Comparison of ENCODE assay signal across 8 cellular contexts in the genomic region with DNA sequence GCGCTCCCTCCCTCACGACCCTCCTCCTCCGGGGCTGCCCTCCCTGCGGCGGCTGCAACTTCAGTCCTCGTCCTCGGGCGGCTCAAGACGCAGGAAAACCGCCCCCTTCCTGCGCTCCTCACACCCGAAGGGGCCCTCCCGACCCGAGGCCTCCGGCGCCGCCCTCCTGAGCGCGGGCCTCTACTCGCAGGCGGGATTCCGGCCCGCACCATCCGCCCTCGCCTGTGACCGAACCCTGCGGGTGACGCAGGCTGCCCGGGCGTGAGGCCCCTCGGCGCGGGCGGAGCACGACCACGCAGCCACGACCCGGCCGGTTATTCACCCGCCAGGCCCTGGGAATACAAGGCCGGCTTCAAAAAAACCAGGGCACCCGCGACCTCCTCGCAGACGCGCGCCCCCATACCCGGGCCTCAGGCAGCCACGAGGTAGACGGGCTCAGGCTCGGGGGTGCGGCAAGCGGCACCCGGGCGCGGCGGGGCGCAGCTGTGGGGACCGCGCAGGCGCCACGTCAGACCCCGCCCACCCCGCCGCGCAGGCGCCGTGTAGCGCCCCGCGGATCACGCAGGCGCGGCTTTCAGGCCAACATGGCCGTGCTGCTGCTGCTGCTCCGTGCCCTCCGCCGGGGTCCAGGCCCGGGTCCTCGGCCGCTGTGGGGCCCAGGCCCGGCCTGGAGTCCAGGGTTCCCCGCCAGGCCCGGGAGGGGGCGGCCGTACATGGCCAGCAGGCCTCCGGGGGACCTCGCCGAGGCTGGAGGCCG. TPM values are rescaled to one million over a fixed set of nuclear protein-coding genes. Genes with fewer than 3 reads are reported as not detected.
DNase-seq lines count a peak whose midpoint lies in the region; ATAC-seq and TF ChIP-seq lines count a peak whose summit lies in the region.

A gene (plus strand): TSS at position 570 of the 757 bp plus-strand sequence. CDS start 15 bp downstream, at position 585.

- DNase-seq in AG09319 (ENCODE audit: extremely low read depth, low read depth) (peak; percentile 66), NCI-H510A (lab: John Stamatoyannopoulos, UW) (peak; percentile 29), cerebellum (ENCODE audit: low spot score) (peak; percentile 94), kidney glomerular epithelial cell (lab: John Stamatoyannopoulos, UW) (peak; percentile 48)
- DNase-seq in activated CD4-positive, alpha-beta T cell treated with anti-CD3 and anti-CD28 coated beads for 1 hour: peak; percentile 87
- DNase-seq in stimulated activated CD4-positive, alpha-beta T cell treated with anti-CD3 and anti-CD28 coated beads, Interleukin-15, amount 100 ng/mL, for 48 hours (ENCODE audit: low read depth in 2 of 2): peak; percentile 75 to 88

- peak; percentile 67 for ATAC-seq in GM18909 (IDR thresholded peaks at IDR 0.05; ENCODE audit: poor library complexity, unreplicated experiment)
- peak; percentile 62 for ATAC-seq in HG03139 (IDR thresholded peaks at IDR 0.05; ENCODE audit: unreplicated experiment)

- TF ChIP-seq CTCF in AG09319 (IDR thresholded peaks at IDR 0.05; ENCODE audit: low read depth, low read length): no peak

RNA-seq across cellular contexts. Expression of the gene that starts here (rescaled TPM):
- 102 TPM for total RNA-seq in cerebellum

Comparison
In these comparisons a context has a peak if more than half of its experiments do, and no peak if none do; other contexts are left out.
1. Peak in every context shown above with its lines: DNase-seq and ATAC-seq.
2. DNase-seq: peak in every context shown above with its lines; median percentile 94 in cerebellum; 87 in activated CD4-positive, alpha-beta T cell treated with anti-CD3 and anti-CD28 coated beads for 1 hour; 82 in stimulated activated CD4-positive, alpha-beta T cell treated with anti-CD3 and anti-CD28 coated beads, Interleukin-15, amount 100 ng/mL, for 48 hours; 66 in AG09319; 48 in kidney glomerular epithelial cell; 29 in NCI-H510A.